ENCODE assay signal across 18 cellular contexts in the genomic region with DNA sequence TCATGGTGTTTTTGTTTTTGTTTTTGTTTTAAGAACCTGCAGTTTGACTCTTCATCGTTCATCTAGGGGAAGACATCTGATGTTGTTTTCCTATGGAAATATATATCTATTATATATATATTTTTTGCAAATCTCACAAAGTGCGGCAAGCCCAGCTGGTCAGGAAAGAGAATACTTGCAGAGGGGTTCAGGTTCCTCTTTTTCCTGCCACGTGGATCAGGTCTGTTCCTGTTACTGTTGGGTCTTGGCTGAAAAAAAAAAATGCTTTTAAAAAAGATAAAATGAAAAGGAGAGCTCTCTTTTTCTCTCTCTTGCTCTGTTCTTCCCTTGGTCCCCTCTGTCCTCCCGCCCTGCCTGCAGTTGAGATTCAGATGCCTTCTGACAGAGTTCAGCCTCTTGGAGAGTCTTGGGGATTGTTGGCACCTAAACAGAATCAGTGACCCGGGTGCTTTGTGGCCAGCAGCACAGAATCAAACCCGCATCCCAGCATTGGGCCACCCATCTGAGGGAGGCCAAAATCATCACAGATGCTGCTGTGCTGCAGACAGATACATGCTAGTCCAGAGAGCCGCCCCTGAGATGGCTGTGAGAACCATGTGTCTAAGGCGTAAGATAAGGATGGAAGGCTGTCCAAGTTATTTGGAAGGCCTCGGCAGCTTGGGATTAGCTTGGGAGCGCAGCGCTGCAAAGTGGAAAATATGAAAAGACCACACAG.
DNase-seq lines count a peak whose midpoint lies in the region; FAIRE-seq and TF ChIP-seq lines count a peak whose summit lies in the region.
"Had no signal": no experiment of that assay in that cellular context is flagged by ENCODE, and none has a peak within 500 bp of the region (broad histone marks: within the 10 kb centered on the region; RNA-seq: fewer than 3 reads in every experiment).

No MANE protein-coding gene starts in this region.

- H3K27me3 ChIP-seq in endothelial cell of umbilical vein (ENCODE audit: control insufficient read depth in 2 of 2, insufficient read depth in 2 of 2, low read length in 2 of 2): no peaks in the 10 kb centered on the region
- H3K27me3 ChIP-seq in neutrophil: no peaks in the 10 kb centered on the region

- H3K4me3 ChIP-seq in endothelial cell of umbilical vein (replicated peaks in 1 of 3; ENCODE audit: insufficient read depth in 1 of 3, low read depth in 1 of 3, low read length in 3 of 3) (no peak overlapping the region), neutrophil (ENCODE audit: low read depth in 1 of 2, low read length in 1 of 2) (no peak overlapping the region)
- H3K4me3 ChIP-seq: lower lobe of right lung had no signal

- H3K79me2 ChIP-seq in endothelial cell of umbilical vein (ENCODE audit: control insufficient read depth, insufficient read depth, low read length): peaks cover 1% of the 10 kb centered on the region

- no peak for TF ChIP-seq POLR2A in endothelial cell of umbilical vein (IDR thresholded peaks at IDR 0.05; ENCODE audit: low read depth, low read length)

- intact Hi-C loops in CD14-positive monocyte (cut with micrococcal nuclease): loop anchor here (10.0 kb wide), 1 partner anchor 143 kb away; no protein-coding TSS in a partner anchor
- intact Hi-C loops in endothelial cell of umbilical vein (cut with micrococcal nuclease): loop anchor here (2.0 kb wide), 1 partner anchor 311 kb away; no protein-coding TSS in a partner anchor

- H3K27ac Mint-ChIP-seq in CD14-positive monocyte: peak overlapping the region; percentile 47 to 89 (median 80)
- H3K27ac Mint-ChIP-seq: activated CD8-positive, alpha-beta T cell treated with anti-CD3 and anti-CD28 coated beads, Interleukin-2, amount 10 ng/mL, durations not matched to agents 7 days and 5 days; T-helper 2 cell treated with Interferon-gamma antibody and Interleukin-4, amounts not matched to agents 5 μg/mL and 100 μg/mL, for 36 hours had no signal

- peak overlapping the region in 1 of 2 donors; percentile 40 for H3K4me3 Mint-ChIP-seq in CD14-positive monocyte
- H3K4me3 Mint-ChIP-seq: activated CD8-positive, alpha-beta T cell treated with anti-CD3 and anti-CD28 coated beads, Interleukin-2, amount 10 ng/mL, durations not matched to agents 7 days and 5 days; T-helper 2 cell treated with Interferon-gamma antibody and Interleukin-4, amounts not matched to agents 5 μg/mL and 100 μg/mL, for 36 hours had no signal

- H3K9me3 Mint-ChIP-seq in CD14-positive monocyte: peaks cover 0 to 3% (median 0%) of the 10 kb centered on the region in 7 donors
- H3K9me3 Mint-ChIP-seq: T-helper 2 cell treated with Interferon-gamma antibody and Interleukin-4, amounts not matched to agents 5 μg/mL and 100 μg/mL, for 36 hours had no signal

- H3K9me1 ChIP-seq in endothelial cell of umbilical vein (replicated peaks; ENCODE audit: control insufficient read depth, extremely low read depth, insufficient read depth, low read length): no peaks in the 10 kb centered on the region

- DNase-seq in CD14-positive monocyte (ENCODE audit: low spot score): no peak
- DNase-seq in MV-4-11 (lab: John Stamatoyannopoulos, UW): peak; percentile 46
- no peak for DNase-seq in endothelial cell of umbilical vein (ENCODE audit: low read depth, low spot score)
- DNase-seq in iPS-NIHi11 (ENCODE audit: low spot score): no peak
- no peak for DNase-seq in urothelium cell line (ENCODE audit: low spot score)
- no peak for DNase-seq in stimulated activated naive CD4-positive, alpha-beta T cell treated with Interleukin-2 at 50 U/mL for 16 hours (lab: John Stamatoyannopoulos, UW)
- DNase-seq in putamen (ENCODE audit: low spot score): no peak
- DNase-seq: activated CD8-positive, alpha-beta T cell treated with anti-CD3 and anti-CD28 coated beads, Interleukin-2, amount 10 ng/mL, durations not matched to agents 7 days and 5 days; activated effector memory CD4-positive, alpha-beta T cell treated with anti-CD3 and anti-CD28 coated beads, Interleukin-2, amount 50 U/mL, for 16 hours; hypothalamus; lower lobe of right lung; NCI-H1694 treated with DMSO at 0.1 percent for 48 hours; NCI-H524 treated with DMSO at 0.1 percent for 48 hours; nucleus accumbens; substantia nigra had no signal

- H3K4me1 ChIP-seq in endothelial cell of umbilical vein (ENCODE audit: control insufficient read depth, extremely low read depth, insufficient read depth, low read length) (peaks cover 17% of the 10 kb centered on the region), neutrophil (ENCODE audit: control insufficient read depth in 1 of 2, insufficient read depth in 1 of 2, low read depth in 1 of 2, low read length in 1 of 2) (peaks cover 5 to 16% of the 10 kb centered on the region in 2 experiments)

- POLR2A ChIA-PET in endothelial cell of umbilical vein (lab: Charles Lee): interaction anchor here (0.7 kb wide), 1 partner anchor 79 kb away, joined by 3 read pairs; no protein-coding TSS in a partner anchor

- CTCF ChIA-PET in endothelial cell of umbilical vein (lab: Charles Lee): interaction anchor here (0.6 to 2.8 kb wide), 16 partner anchors 12 to 1120 kb away, joined by 3 to 26 read pairs (median 6); partner anchors contain the start of gene ETV6

- TF ChIP-seq CTCF in CD14-positive monocyte (IDR thresholded peaks at IDR 0.05) (no peak), endothelial cell of umbilical vein (IDR thresholded peaks at IDR 0.05; ENCODE audit: extremely low read depth in 1 of 2, insufficient read depth in 1 of 2, low read depth in 1 of 2, low read length in 2 of 2) (no peak), neutrophil (IDR thresholded peaks at IDR 0.05) (no peak)

- peaks cover 18 to 21% of the 10 kb centered on the region in 2 experiments for H3K36me3 ChIP-seq in endothelial cell of umbilical vein (ENCODE audit: control insufficient read depth in 2 of 2, extremely low read depth in 1 of 2, insufficient read depth in 2 of 2, low read length in 2 of 2)
- H3K36me3 ChIP-seq in neutrophil: peaks cover 67% of the 10 kb centered on the region

- BruUV-seq in endothelial cell of umbilical vein (replicated peaks; lab: Mats Ljungman, UMichigan): TSS peak; percentile 15

- H3K4me2 ChIP-seq in endothelial cell of umbilical vein (ENCODE audit: insufficient read depth, low read length): no peak overlapping the region

- H4K20me1 ChIP-seq in endothelial cell of umbilical vein (replicated peaks; ENCODE audit: control insufficient read depth, extremely low read depth, insufficient read depth, low read length): no peaks in the 10 kb centered on the region

- dilution Hi-C loops in endothelial cell of umbilical vein (cut with MboI; ENCODE audit: extremely low pct_ligation_motif_present, low sequenced_read_pairs): no loop called here

- peaks cover 70 to 80% of the 10 kb centered on the region in 2 donors for H3K36me3 Mint-ChIP-seq in CD14-positive monocyte

- peaks cover 34% of the 10 kb centered on the region for H3K4me1 Mint-ChIP-seq in CD14-positive monocyte

- no peak overlapping the region for H3K9ac ChIP-seq in endothelial cell of umbilical vein (replicated peaks; ENCODE audit: extremely low read depth, insufficient read depth, low read length)

- H3K27me3 Mint-ChIP-seq in CD14-positive monocyte (ENCODE audit: low read depth in 3 of 3): no peaks in the 10 kb centered on the region

- FAIRE-seq in endothelial cell of umbilical vein (lab: Jason Lieb, UNC) (no peak), urothelium cell line (lab: Jason Lieb, UNC) (no peak)
- FAIRE-seq: astrocyte had no signal

- H3K27ac ChIP-seq in endothelial cell of umbilical vein (ENCODE audit: insufficient read depth, low read depth, low read length): no peak overlapping the region
- peak overlapping the region; percentile 31 for H3K27ac ChIP-seq in neutrophil
- H3K27ac ChIP-seq: lower lobe of right lung had no signal

- no peak overlapping the region for H2AFZ ChIP-seq in endothelial cell of umbilical vein (ENCODE audit: low read depth, low read length)

- no peaks in the 10 kb centered on the region for H3K9me3 ChIP-seq in endothelial cell of umbilical vein (replicated peaks; ENCODE audit: control insufficient read depth, insufficient read depth, low read length)
- no peaks in the 10 kb centered on the region for H3K9me3 ChIP-seq in neutrophil
- H3K9me3 ChIP-seq: lower lobe of right lung had no signal

TF ChIP-seq in endothelial cell of umbilical vein, 7 proteins besides CTCF, POLR2A, EP300 and RAD21:
- TF ChIP-seq GATA2 (IDR thresholded peaks at IDR 0.05; ENCODE audit: insufficient read depth, insufficient read length, low read depth, low read length) (no peak), MYC (IDR thresholded peaks at IDR 0.05; ENCODE audit: low read depth, low read length) (no peak), EZH2 (IDR thresholded peaks at IDR 0.05; ENCODE audit: borderline replicate concordance, low read depth, low read length, severe bottlenecking) (no peak), JUN (IDR thresholded peaks at IDR 0.05; ENCODE audit: borderline replicate concordance, insufficient read depth, insufficient read length, low read depth) (no peak), FOS (IDR thresholded peaks at IDR 0.05; ENCODE audit: borderline replicate concordance, insufficient read depth, low read length) (no peak), POLR2AphosphoS5 (IDR thresholded peaks at IDR 0.05; ENCODE audit: insufficient read depth, low read depth, low read length) (no peak), MAX (IDR thresholded peaks at IDR 0.05; ENCODE audit: insufficient read depth, insufficient read length) (no peak)
